Comparison of ENCODE assay signal across 17 cellular contexts in genomic region chr3:25854635-25855034, GRCh38.
DNase-seq lines count a peak whose midpoint lies in the region; ATAC-seq, FAIRE-seq and TF ChIP-seq lines count a peak whose summit lies in the region.
"Had no signal": no experiment of that assay in that cellular context is flagged by ENCODE, and none has a peak within 500 bp of the region (broad histone marks: within the 10 kb centered on the region; RNA-seq: fewer than 3 reads in every experiment).

No MANE protein-coding gene starts in this region.

- H3K27ac Mint-ChIP-seq in naive thymus-derived CD8-positive, alpha-beta T cell, result peak overlapping the region in 1 of 10 donors; percentile 19
- H3K27ac Mint-ChIP-seq: activated T-cell treated with anti-CD3 and anti-CD28 coated beads, Interleukin-2, amount 50 U/mL, for 72 hours; H9 had no signal

- no peak for TF ChIP-seq POLR2A in A549 (IDR thresholded peaks at IDR 0.05; ENCODE audit: low read length)

- no peaks in the 10 kb centered on the region for H3K4me1 Mint-ChIP-seq in naive thymus-derived CD8-positive, alpha-beta T cell

- no peaks in the 10 kb centered on the region for H3K27me3 Mint-ChIP-seq in naive thymus-derived CD8-positive, alpha-beta T cell

- TF ChIP-seq RAD21 in A549 (conservative IDR thresholded peaks at IDR 0.05 in 1 of 2, IDR thresholded peaks at IDR 0.05 in 1 of 2), result no peak

- no peaks in the 10 kb centered on the region for H3K36me3 Mint-ChIP-seq in naive thymus-derived CD8-positive, alpha-beta T cell

- in situ Hi-C loops in brain microvascular endothelial cell (cut with HindIII; ENCODE audit: low pct_ligation_motif_present, low sequenced_read_pairs), result no loop called here

- POLR2A ChIA-PET in A549 (lab: Yijun Ruan, JAX), result interaction anchor here (0.8 to 2.0 kb wide), 2 partner anchors 65 to 72 kb away, joined by 4 to 5 read pairs; partner anchors contain the start of gene OXSM
- POLR2A ChIA-PET in naive thymus-derived CD8-positive, alpha-beta T cell (lab: Charles Lee), result interaction anchor here (0.8 kb wide), 1 partner anchor 207 kb away, joined by 3 read pairs; no protein-coding TSS in a partner anchor

- no peak overlapping the region for H3K4me3 Mint-ChIP-seq in naive thymus-derived CD8-positive, alpha-beta T cell
- H3K4me3 Mint-ChIP-seq: activated T-cell treated with anti-CD3 and anti-CD28 coated beads, Interleukin-2, amount 50 U/mL, for 72 hours; H9 had no signal

- DNase-seq in A549 (ENCODE audit: low read depth in 1 of 2, low spot score in 1 of 2) (peak; percentile 16 to 48), HTR-8/SVneo (ENCODE audit: insufficient read length, low spot score) (peak; percentile 9), brain microvascular endothelial cell (peak; percentile 87), left lung (no peak), kidney (no peak), NCI-H82 treated with DMSO at 0.1 percent for 48 hours (lab: John Stamatoyannopoulos, UW; ENCODE audit: unreplicated experiment) (no peak)
- no peak for DNase-seq in naive thymus-derived CD8-positive, alpha-beta T cell
- DNase-seq: activated CD4-positive, CD25-positive, alpha-beta regulatory T cell; activated T-cell treated with anti-CD3 and anti-CD28 coated beads, Interleukin-2, amount 50 U/mL, for 72 hours; central memory CD4-positive, alpha-beta T cell; H9; NCI-H2171; ovary; stimulated activated CD4-positive, alpha-beta T cell treated with anti-CD3 and anti-CD28 coated beads, Interleukin-4, amount 100 ng/mL, for 24 hours had no signal

- H3K4me1 ChIP-seq in A549 (peaks cover 21% of the 10 kb centered on the region), left lung (peaks cover 0 to 6% of the 10 kb centered on the region in 2 donors), kidney (ENCODE audit: control insufficient read depth in 1 of 2, insufficient read depth in 1 of 2, low read depth in 1 of 2, low read length in 2 of 2) (no peaks in the 10 kb centered on the region)
- H3K4me1 ChIP-seq: BLaER1 had no signal

- H3K36me3 ChIP-seq in brain microvascular endothelial cell (replicated peaks) (no peaks in the 10 kb centered on the region), left lung (no peaks in the 10 kb centered on the region), kidney (ENCODE audit: control insufficient read depth in 1 of 2, insufficient read depth in 2 of 2, low read length in 2 of 2) (no peaks in the 10 kb centered on the region)
- H3K36me3 ChIP-seq: BLaER1, ovary had no signal

- TF ChIP-seq CTCF in A549 (IDR thresholded peaks at IDR 0.05) (no peak), brain microvascular endothelial cell (IDR thresholded peaks at IDR 0.05; ENCODE audit: low read depth, low read length, missing control alignments) (no peak), left lung (IDR thresholded peaks at IDR 0.05) (no peak), kidney (IDR thresholded peaks at IDR 0.05; ENCODE audit: borderline replicate concordance, extremely low read depth, insufficient read depth) (no peak)

- CTCF ChIA-PET in A549 (lab: Yijun Ruan, JAX), result interaction anchor here (0.8 to 2.8 kb wide), 5 partner anchors 9 to 207 kb away, joined by 3 to 21 read pairs (median 3); no protein-coding TSS in a partner anchor

- H3K27ac ChIP-seq in A549, result peak overlapping the region; percentile 50 to 54; a peak in 4 of 6 replicates
- peak overlapping the region; percentile 96 for H3K27ac ChIP-seq in brain microvascular endothelial cell
- H3K27ac ChIP-seq in left lung, result peak overlapping the region; percentile 24 to 51
- no peak overlapping the region for H3K27ac ChIP-seq in kidney (ENCODE audit: low read depth in 2 of 2, low read length in 2 of 2)
- H3K27ac ChIP-seq: BLaER1, ovary had no signal

- H3K9ac ChIP-seq in kidney (ENCODE audit: low read length in 2 of 2), result no peak overlapping the region
- H3K9ac ChIP-seq: BLaER1 had no signal

- H3K4me3 ChIP-seq in A549 (no peak overlapping the region), brain microvascular endothelial cell (ENCODE audit: low read depth, low read length) (no peak overlapping the region), left lung (no peak overlapping the region), kidney (ENCODE audit: low read length in 2 of 2) (no peak overlapping the region)
- H3K4me3 ChIP-seq: BLaER1, lung, ovary had no signal

- WGBS in A549 (ENCODE audit: missing lambda C conversion rate), result 33% methylated on average over 3 of the region's 3 CpGs

- H3K27me3 ChIP-seq in brain microvascular endothelial cell (replicated peaks), result no peaks in the 10 kb centered on the region
- H3K27me3 ChIP-seq in left lung, result no peaks in the 10 kb centered on the region
- H3K27me3 ChIP-seq: BLaER1, ovary had no signal

- TF ChIP-seq EP300 in A549 (IDR thresholded peaks at IDR 0.05), result no peak

- intact Hi-C loops in left lung (cut with DNase I) (loop anchor here in 1 of 2 donors (5.0 kb wide), 1 partner anchor 207 kb away; no protein-coding TSS in a partner anchor), kidney (cut with DNase I) (loop anchor here (10.0 kb wide), 1 partner anchor 210 kb away; no protein-coding TSS in a partner anchor)

- H3K4me2 ChIP-seq in A549, result peak overlapping the region; percentile 66
- H3K4me2 ChIP-seq: BLaER1 had no signal

- H3K9me3 ChIP-seq in A549, result no peaks in the 10 kb centered on the region
- peaks cover 0 to 3% of the 10 kb centered on the region in 2 donors for H3K9me3 ChIP-seq in left lung
- H3K9me3 ChIP-seq in kidney (ENCODE audit: control insufficient read depth in 1 of 2, low read length in 2 of 2), result no peaks in the 10 kb centered on the region
- H3K9me3 ChIP-seq: ovary had no signal

- H3K9me3 Mint-ChIP-seq in naive thymus-derived CD8-positive, alpha-beta T cell, result peaks cover 0 to under 1% (median 0%) of the 10 kb centered on the region in 9 donors

- FAIRE-seq in A549 (lab: Jason Lieb, UNC) (no peak), HTR-8/SVneo (lab: Jason Lieb, UNC) (peak; percentile 52), kidney (lab: Jason Lieb, UNC) (no peak)

- ATAC-seq in A549 (peak; percentile 90 to 93), left lung (peak; percentile 84), GM21447 (IDR thresholded peaks at IDR 0.05; ENCODE audit: unreplicated experiment) (no peak)
- ATAC-seq in naive thymus-derived CD8-positive, alpha-beta T cell, result no peak
- ATAC-seq: activated T-cell treated with anti-CD3 and anti-CD28 coated beads, Interleukin-2, amount 50 U/mL, for 72 hours had no signal

TF ChIP-seq in A549, 52 proteins besides CTCF, POLR2A, EP300 and RAD21:
- TF ChIP-seq RCOR1 (IDR thresholded peaks at IDR 0.05; ENCODE audit: low read depth, low read length) (no peak), USF2 (IDR thresholded peaks at IDR 0.05) (no peak), HDAC2 (IDR thresholded peaks at IDR 0.05) (no peak), EHMT2 (IDR thresholded peaks at IDR 0.05; ENCODE audit: low read depth) (no peak), PBX3 (IDR thresholded peaks at IDR 0.05) (no peak), KDM5A (IDR thresholded peaks at IDR 0.05) (no peak), GATA3 (IDR thresholded peaks at IDR 0.05; ENCODE audit: borderline replicate concordance) (0 out of 2 replicates have a peak, but pooled peaks have one; percentile 2), JUNB (IDR thresholded peaks at IDR 0.05) (no peak)

Comparison
In these comparisons a context has a peak if more than half of its experiments do, and no peak if none do; other contexts are left out.
1. ATAC-seq: peak in A549 (2 of 2) and left lung (single experiment); none in GM21447 (single experiment) and naive thymus-derived CD8-positive, alpha-beta T cell (0 of 2).
2. DNase-seq: peak in A549 (2 of 2), HTR-8/SVneo (single experiment) and brain microvascular endothelial cell (single experiment); none in left lung (0 of 2), kidney (single experiment), NCI-H82 treated with DMSO at 0.1 percent for 48 hours (single experiment) and naive thymus-derived CD8-positive, alpha-beta T cell (0 of 10).
3. H3K27ac ChIP-seq: peak in A549 (2 of 2), brain microvascular endothelial cell (single experiment) and left lung (2 of 2); none in kidney (0 of 2).